ENCODE assay signal across 8 cellular contexts in the genomic region with DNA sequence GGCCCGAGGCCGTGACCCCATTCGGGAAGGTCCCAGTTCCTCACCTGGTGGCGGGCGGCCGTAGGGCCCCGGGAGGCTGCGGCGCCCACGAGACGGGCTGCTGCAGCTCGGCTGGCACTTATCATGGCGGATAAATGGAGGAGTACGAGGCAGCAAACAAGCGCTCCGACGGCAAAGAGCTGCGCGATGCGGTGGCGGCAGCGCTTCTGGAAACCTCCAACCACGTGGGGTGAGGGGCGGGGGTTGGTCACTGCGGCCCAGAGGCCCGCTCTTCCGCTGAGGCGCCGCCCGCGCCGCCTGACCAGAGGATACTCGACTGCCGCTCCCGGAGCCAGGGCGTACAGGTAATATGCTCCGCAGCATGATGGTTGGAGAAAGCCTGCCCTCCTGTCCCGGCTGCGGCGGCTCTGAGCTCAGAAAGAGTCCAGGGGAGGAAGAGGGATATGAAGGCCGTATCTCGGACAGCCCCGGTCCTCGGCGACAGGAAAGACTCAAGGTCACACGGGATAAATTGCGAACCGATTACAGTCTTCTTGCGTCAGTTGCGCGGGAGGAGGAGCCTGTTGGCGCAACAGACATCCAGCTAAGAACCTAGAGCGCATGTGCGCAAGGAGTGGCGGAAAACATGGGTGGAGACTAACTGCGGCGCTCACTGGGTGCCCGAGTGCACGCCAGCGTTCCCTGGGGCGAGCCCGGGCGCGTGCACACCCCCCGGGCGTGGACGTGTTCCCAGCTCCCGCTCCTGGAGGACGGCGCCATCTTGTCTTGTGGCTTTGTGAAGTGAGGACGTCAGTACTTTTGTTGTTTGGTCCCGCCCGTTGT. TPM values are rescaled to one million over a fixed set of nuclear protein-coding genes. Genes with fewer than 3 reads are reported as not detected.
DNase-seq lines count a peak whose midpoint lies in the region; ATAC-seq and TF ChIP-seq lines count a peak whose summit lies in the region.

A gene (minus strand): TSS at position 208 of the 822 bp plus-strand sequence. CDS start 83 bp downstream, at position 125.

- peak; percentile 87 for ATAC-seq in HG03432 (IDR thresholded peaks at IDR 0.05; ENCODE audit: unreplicated experiment)

- DNase-seq in AG20443 (ENCODE audit: low spot score): peak; percentile 100
- DNase-seq in NCI-H510A (lab: John Stamatoyannopoulos, UW): peak; percentile 93
- peak; percentile 94 for DNase-seq in activated CD4-positive, alpha-beta T cell treated with anti-CD3 and anti-CD28 coated beads for 1 hour
- peak; percentile 98 for DNase-seq in cerebellum (ENCODE audit: low spot score)
- DNase-seq in islet precursor cell: peak; percentile 100
- DNase-seq in stimulated activated CD4-positive, alpha-beta T cell treated with anti-CD3 and anti-CD28 coated beads, Interleukin-12 subunit alpha, Interleukin-12 subunit beta, amount 100 ng/mL, for 48 hours (ENCODE audit: low read depth in 2 of 3, low spot score in 1 of 3): peak; percentile 93 to 97 (median 96)

- TF ChIP-seq POLR2A in GM19099 (IDR thresholded peaks at IDR 0.05; ENCODE audit: extremely low read depth, insufficient read length, low read depth): peak; percentile 85

RNA-seq across cellular contexts. Expression of the gene that starts here (rescaled TPM):
- 138 TPM for total RNA-seq in cerebellum

Comparison
In these comparisons a context has a peak if more than half of its experiments do, and no peak if none do; other contexts are left out.
1. Peak in every context shown above with its lines: DNase-seq and ATAC-seq.